15 cellular contexts compared by ENCODE assay signal in genomic region chr4:19748911-19749473, GRCh38.
DNase-seq lines count a peak whose midpoint lies in the region; ATAC-seq and TF ChIP-seq lines count a peak whose summit lies in the region.
"Had no signal": no experiment of that assay in that cellular context is flagged by ENCODE, and none has a peak within 500 bp of the region (broad histone marks: within the 10 kb centered on the region; RNA-seq: fewer than 3 reads in every experiment).

No MANE protein-coding gene starts in this region.

- H2AFZ ChIP-seq in fibroblast of lung (ENCODE audit: low read length): no peak overlapping the region
- no peak overlapping the region for H2AFZ ChIP-seq in mesenchymal stem cell (ENCODE audit: low read depth, low read length)
- H2AFZ ChIP-seq: parathyroid adenoma had no signal

- H3K36me3 ChIP-seq in fibroblast of lung (ENCODE audit: control insufficient read depth, insufficient read depth, low read length) (no peaks in the 10 kb centered on the region), mesenchymal stem cell (ENCODE audit: control insufficient read depth in 1 of 2, insufficient read depth in 2 of 2, low read depth in 1 of 2, low read length in 2 of 2) (no peaks in the 10 kb centered on the region)

- peak overlapping the region; percentile 7; the same call in 1 of the 2 replicates for H3K4me3 Mint-ChIP-seq in HFFc6
- no peak overlapping the region for H3K4me3 Mint-ChIP-seq in activated naive CD4-positive, alpha-beta T cell treated with anti-CD3 and anti-CD28 coated beads, Interleukin-2, amount 10 ng/mL, durations not matched to agents 7 days and 5 days
- H3K4me3 Mint-ChIP-seq: activated CD8-positive, alpha-beta T cell treated with anti-CD3 and anti-CD28 coated beads, Interleukin-2, amount 10 ng/mL, durations not matched to agents 7 days and 5 days; type B pancreatic cell had no signal

- H3K23ac ChIP-seq in mesenchymal stem cell (ENCODE audit: low read length in 2 of 2): no peak overlapping the region

- H2BK15ac ChIP-seq in mesenchymal stem cell (ENCODE audit: low read depth, poor library complexity, severe bottlenecking): no peak overlapping the region

- no peak overlapping the region for H2BK5ac ChIP-seq in mesenchymal stem cell (ENCODE audit: low read depth, low read length, poor library complexity, severe bottlenecking)

- H4K8ac ChIP-seq in mesenchymal stem cell (ENCODE audit: low read length): no peak overlapping the region

- H3K9ac ChIP-seq in fibroblast of lung (ENCODE audit: insufficient read depth, low read length): no peak overlapping the region
- H3K9ac ChIP-seq in mesenchymal stem cell (ENCODE audit: low read length): peak overlapping the region; percentile 48
- H3K9ac ChIP-seq: parathyroid adenoma had no signal

- no peak for ATAC-seq in GM18867 (IDR thresholded peaks at IDR 0.05; ENCODE audit: unreplicated experiment)
- ATAC-seq in GM19328 (IDR thresholded peaks at IDR 0.05; ENCODE audit: unreplicated experiment): no peak
- no peak for ATAC-seq in HG02973 (IDR thresholded peaks at IDR 0.05; ENCODE audit: unreplicated experiment)
- ATAC-seq: activated CD8-positive, alpha-beta T cell treated with anti-CD3 and anti-CD28 coated beads, Interleukin-2, amount 10 ng/mL, durations not matched to agents 7 days and 5 days had no signal

- DNase-seq in AG08396 (ENCODE audit: low spot score) (peak; percentile 5), HFFc6 (peak; percentile 43), fibroblast of lung (ENCODE audit: low read depth in 2 of 2) (peak in 1 of 2 donors; percentile 45), mesenchymal stem cell (peak; percentile 77)
- no peak for DNase-seq in activated naive CD4-positive, alpha-beta T cell treated with anti-CD3 and anti-CD28 coated beads, Interleukin-2, amount 10 ng/mL, durations not matched to agents 7 days and 5 days
- DNase-seq: activated CD8-positive, alpha-beta T cell treated with anti-CD3 and anti-CD28 coated beads, Interleukin-2, amount 10 ng/mL, durations not matched to agents 7 days and 5 days; activated gamma-delta T cell treated with Interleukin-2 at 50 U/mL for 16 hours; central memory CD4-positive, alpha-beta T cell; NCI-H1436 treated with DMSO at 0.1 percent for 48 hours; SHP77 treated with DMSO at 0.1 percent for 48 hours had no signal

- H3K27ac ChIP-seq in fibroblast of lung (ENCODE audit: insufficient read depth, low read length) (peak overlapping the region; percentile 22), mesenchymal stem cell (ENCODE audit: low read length, poor library complexity, severe bottlenecking) (peak overlapping the region; percentile 4)
- H3K27ac ChIP-seq: parathyroid adenoma had no signal

- H3K4me1 ChIP-seq in fibroblast of lung (ENCODE audit: control insufficient read depth, extremely low read depth, insufficient read depth, low read length) (peaks cover 8% of the 10 kb centered on the region), mesenchymal stem cell (ENCODE audit: control insufficient read depth, insufficient read depth, low read depth, low read length) (peaks cover 4% of the 10 kb centered on the region)
- H3K4me1 ChIP-seq: parathyroid adenoma had no signal

- H3K9me3 Mint-ChIP-seq in HFFc6: no peaks in the 10 kb centered on the region
- peaks cover 7% of the 10 kb centered on the region for H3K9me3 Mint-ChIP-seq in activated naive CD4-positive, alpha-beta T cell treated with anti-CD3 and anti-CD28 coated beads, Interleukin-2, amount 10 ng/mL, durations not matched to agents 7 days and 5 days
- H3K9me3 Mint-ChIP-seq: type B pancreatic cell had no signal

- TF ChIP-seq CTCF in HFFc6 (IDR thresholded peaks at IDR 0.05): no peak
- no peak for TF ChIP-seq CTCF in fibroblast of lung (conservative IDR thresholded peaks at IDR 0.05 in 1 of 2, IDR thresholded peaks at IDR 0.05 in 1 of 2; ENCODE audit: low read depth in 1 of 2, low read length in 2 of 2)

- no peaks in the 10 kb centered on the region for H3K79me1 ChIP-seq in mesenchymal stem cell (replicated peaks; ENCODE audit: low read length, poor library complexity, severe bottlenecking)

- CTCF ChIA-PET in activated naive CD4-positive, alpha-beta T cell treated with anti-CD3 and anti-CD28 coated beads, Interleukin-2, amount 10 ng/mL, durations not matched to agents 7 days and 5 days (lab: Charles Lee): interaction anchor here (0.7 kb wide), 1 partner anchor 667 kb away, joined by 4 read pairs; no protein-coding TSS in a partner anchor

- H2AK5ac ChIP-seq in mesenchymal stem cell (ENCODE audit: low read length, severe bottlenecking): no peak overlapping the region

- no peak overlapping the region for H3K4ac ChIP-seq in mesenchymal stem cell (ENCODE audit: low read depth in 1 of 2, low read length in 2 of 2)

- no peaks in the 10 kb centered on the region for H3K9me3 ChIP-seq in fibroblast of lung (ENCODE audit: control insufficient read depth, insufficient read depth, low read depth, low read length)
- H3K9me3 ChIP-seq in mesenchymal stem cell (ENCODE audit: control insufficient read depth, low read length): no peaks in the 10 kb centered on the region

- no peaks in the 10 kb centered on the region for H3K79me2 ChIP-seq in fibroblast of lung (ENCODE audit: control insufficient read depth, insufficient read depth, low read length)
- H3K79me2 ChIP-seq: parathyroid adenoma had no signal

- H3K18ac ChIP-seq in mesenchymal stem cell (ENCODE audit: low read depth in 1 of 2, low read length in 2 of 2): no peak overlapping the region

- no peak overlapping the region for H3K14ac ChIP-seq in mesenchymal stem cell (ENCODE audit: low read length in 2 of 2)

- H2BK12ac ChIP-seq in mesenchymal stem cell (ENCODE audit: low read length in 2 of 2): no peak overlapping the region

- peak overlapping the region; percentile 74 for H3K27ac Mint-ChIP-seq in HFFc6
- no peak overlapping the region for H3K27ac Mint-ChIP-seq in activated naive CD4-positive, alpha-beta T cell treated with anti-CD3 and anti-CD28 coated beads, Interleukin-2, amount 10 ng/mL, durations not matched to agents 7 days and 5 days
- H3K27ac Mint-ChIP-seq: activated CD8-positive, alpha-beta T cell treated with anti-CD3 and anti-CD28 coated beads, Interleukin-2, amount 10 ng/mL, durations not matched to agents 7 days and 5 days; type B pancreatic cell had no signal

- no peak overlapping the region for H4K91ac ChIP-seq in mesenchymal stem cell (ENCODE audit: low read length)

- H2BK120ac ChIP-seq in mesenchymal stem cell (ENCODE audit: low read depth, low read length): no peak overlapping the region

- WGBS in mesenchymal stem cell: 6% methylated on average over 1 of the region's 1 CpG

- peaks cover 31% of the 10 kb centered on the region for H3K4me1 Mint-ChIP-seq in HFFc6 (ENCODE audit: low read depth)
- no peaks in the 10 kb centered on the region for H3K4me1 Mint-ChIP-seq in activated naive CD4-positive, alpha-beta T cell treated with anti-CD3 and anti-CD28 coated beads, Interleukin-2, amount 10 ng/mL, durations not matched to agents 7 days and 5 days

- no peaks in the 10 kb centered on the region for H3K36me3 Mint-ChIP-seq in HFFc6 (ENCODE audit: low read depth)
- no peaks in the 10 kb centered on the region for H3K36me3 Mint-ChIP-seq in activated naive CD4-positive, alpha-beta T cell treated with anti-CD3 and anti-CD28 coated beads, Interleukin-2, amount 10 ng/mL, durations not matched to agents 7 days and 5 days
- H3K36me3 Mint-ChIP-seq: type B pancreatic cell had no signal

- no peaks in the 10 kb centered on the region for H3K27me3 ChIP-seq in fibroblast of lung (ENCODE audit: control insufficient read depth, insufficient read depth, low read length)
- H3K27me3 ChIP-seq in mesenchymal stem cell (ENCODE audit: control insufficient read depth in 1 of 2, insufficient read depth in 1 of 2, low read length in 2 of 2): no peaks in the 10 kb centered on the region

- no peaks in the 10 kb centered on the region; the same call in 1 of the 2 replicates for H3K27me3 Mint-ChIP-seq in HFFc6 (ENCODE audit: insufficient read depth)
- H3K27me3 Mint-ChIP-seq in activated naive CD4-positive, alpha-beta T cell treated with anti-CD3 and anti-CD28 coated beads, Interleukin-2, amount 10 ng/mL, durations not matched to agents 7 days and 5 days: no peaks in the 10 kb centered on the region
- H3K27me3 Mint-ChIP-seq: type B pancreatic cell had no signal

- no peak overlapping the region for H3K4me3 ChIP-seq in fibroblast of lung (replicated peaks in 1 of 4; ENCODE audit: control extremely low read depth in 1 of 4, insufficient read depth in 1 of 4, low read depth in 3 of 4, low read length in 4 of 4)
- H3K4me3 ChIP-seq in mesenchymal stem cell (ENCODE audit: insufficient read depth in 1 of 2, low read depth in 1 of 2, low read length in 2 of 2): no peak overlapping the region

- peak overlapping the region; percentile 13 for H3K4me2 ChIP-seq in fibroblast of lung (ENCODE audit: extremely low read depth, insufficient read depth, low read length)
- H3K4me2 ChIP-seq in mesenchymal stem cell (ENCODE audit: low read length, poor library complexity, severe bottlenecking): no peak overlapping the region

- H4K20me1 ChIP-seq in fibroblast of lung (ENCODE audit: control insufficient read depth, extremely low read depth, insufficient read depth, low read length): no peaks in the 10 kb centered on the region
